21 cellular contexts compared by ENCODE assay signal in the genomic region with DNA sequence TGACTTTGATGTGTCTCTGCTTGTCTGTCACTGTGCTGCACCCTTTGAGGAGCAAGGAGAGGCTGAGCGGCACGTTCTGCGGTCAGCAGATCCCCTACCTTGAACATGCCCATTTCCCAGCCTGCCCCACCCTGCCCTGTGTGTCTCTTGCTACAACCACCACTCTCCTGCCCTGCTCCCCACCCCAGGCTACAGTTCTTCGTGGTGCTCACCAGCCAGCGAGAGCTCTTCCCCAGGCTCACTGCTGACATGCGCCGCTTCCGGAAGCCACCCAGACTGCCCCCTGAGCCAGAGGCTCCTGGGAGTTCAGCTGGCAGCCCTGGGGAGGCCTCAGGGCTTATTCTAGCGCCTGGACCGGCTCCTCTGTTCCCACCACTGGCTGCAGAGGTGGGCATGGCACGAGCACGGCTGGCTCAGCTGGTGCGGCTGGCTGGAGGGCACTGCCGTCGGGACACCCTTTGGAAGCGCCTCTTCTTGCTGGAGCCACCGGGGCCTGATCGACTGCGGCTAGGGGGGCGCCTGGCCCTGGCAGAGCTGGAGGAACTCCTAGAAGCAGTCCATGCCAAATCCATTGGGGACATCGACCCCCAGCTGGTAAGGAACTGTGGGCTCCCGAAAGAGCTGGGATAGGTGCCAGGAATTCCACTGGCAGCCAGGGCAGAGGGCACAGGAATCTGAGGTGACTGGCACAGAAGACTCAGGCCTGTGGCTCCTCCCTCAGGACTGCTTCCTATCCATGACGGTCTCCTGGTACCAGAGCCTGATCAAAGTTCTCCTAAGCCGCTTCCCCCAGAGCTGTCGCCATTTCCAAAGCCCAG. TPM values are rescaled to one million over a fixed set of nuclear protein-coding genes. Genes with fewer than 3 reads are reported as not detected.
DNase-seq lines count a peak whose midpoint lies in the region; ATAC-seq and TF ChIP-seq lines count a peak whose summit lies in the region.
"Had no signal": no experiment of that assay in that cellular context is flagged by ENCODE, and none has a peak within 500 bp of the region (broad histone marks: within the 10 kb centered on the region; RNA-seq: fewer than 3 reads in every experiment).

No MANE protein-coding gene starts in this region.

- no peak overlapping the region for H3K4me3 ChIP-seq in heart right ventricle
- H3K4me3 ChIP-seq: esophagus muscularis mucosa, ovary had no signal

- intact Hi-C loops in heart right ventricle (cut with DNase I) = no loop called here

- H3K27ac Mint-ChIP-seq in activated naive CD4-positive, alpha-beta T cell treated with anti-CD3 and anti-CD28 coated beads, Interleukin-2, amount 10 ng/mL, durations not matched to agents 7 days and 5 days = no peak overlapping the region
- H3K27ac Mint-ChIP-seq in activated CD8-positive, alpha-beta T cell treated with anti-CD3 and anti-CD28 coated beads, Interleukin-2, amount 10 ng/mL, durations not matched to agents 7 days and 5 days = no peak overlapping the region
- H3K27ac Mint-ChIP-seq: activated T-helper 17 cell treated with anti-CD3 and anti-CD28 coated beads, Interleukin-2, amount 50 U/mL, for 72 hours had no signal

- no peaks in the 10 kb centered on the region for H3K27me3 Mint-ChIP-seq in activated naive CD4-positive, alpha-beta T cell treated with anti-CD3 and anti-CD28 coated beads, Interleukin-2, amount 10 ng/mL, durations not matched to agents 7 days and 5 days
- H3K27me3 Mint-ChIP-seq in activated CD8-positive, alpha-beta T cell treated with anti-CD3 and anti-CD28 coated beads, Interleukin-2, amount 10 ng/mL, durations not matched to agents 7 days and 5 days (ENCODE audit: low read depth) = no peaks in the 10 kb centered on the region
- H3K27me3 Mint-ChIP-seq: activated T-helper 17 cell treated with anti-CD3 and anti-CD28 coated beads, Interleukin-2, amount 50 U/mL, for 72 hours; stimulated activated naive CD8-positive, alpha-beta T cell treated with anti-CD3 and anti-CD28 coated beads, Interleukin-15, amount 100 ng/mL, for 72 hours had no signal

- H3K27ac ChIP-seq in heart right ventricle = peak overlapping the region in 6 of 10 donors; percentile 36 to 68 (median 50)
- H3K27ac ChIP-seq: esophagus muscularis mucosa, ovary had no signal

- no peaks in the 10 kb centered on the region for H3K9me3 Mint-ChIP-seq in activated naive CD4-positive, alpha-beta T cell treated with anti-CD3 and anti-CD28 coated beads, Interleukin-2, amount 10 ng/mL, durations not matched to agents 7 days and 5 days
- no peaks in the 10 kb centered on the region for H3K9me3 Mint-ChIP-seq in activated CD8-positive, alpha-beta T cell treated with anti-CD3 and anti-CD28 coated beads, Interleukin-2, amount 10 ng/mL, durations not matched to agents 7 days and 5 days (ENCODE audit: insufficient read depth)
- H3K9me3 Mint-ChIP-seq: activated T-helper 17 cell treated with anti-CD3 and anti-CD28 coated beads, Interleukin-2, amount 50 U/mL, for 72 hours; stimulated activated naive CD8-positive, alpha-beta T cell treated with anti-CD3 and anti-CD28 coated beads, Interleukin-15, amount 100 ng/mL, for 72 hours had no signal

- H3K36me3 ChIP-seq in heart right ventricle = peaks cover 0 to 95% (median 69%) of the 10 kb centered on the region in 9 donors
- H3K36me3 ChIP-seq: ovary had no signal

- H3K4me1 ChIP-seq in heart right ventricle = peaks cover 0 to 28% (median 5%) of the 10 kb centered on the region in 9 donors

- no peaks in the 10 kb centered on the region for H3K27me3 ChIP-seq in heart right ventricle
- H3K27me3 ChIP-seq: esophagus muscularis mucosa, ovary had no signal

- no peak overlapping the region for H3K4me3 Mint-ChIP-seq in activated naive CD4-positive, alpha-beta T cell treated with anti-CD3 and anti-CD28 coated beads, Interleukin-2, amount 10 ng/mL, durations not matched to agents 7 days and 5 days
- no peak overlapping the region for H3K4me3 Mint-ChIP-seq in activated CD8-positive, alpha-beta T cell treated with anti-CD3 and anti-CD28 coated beads, Interleukin-2, amount 10 ng/mL, durations not matched to agents 7 days and 5 days
- H3K4me3 Mint-ChIP-seq: activated T-helper 17 cell treated with anti-CD3 and anti-CD28 coated beads, Interleukin-2, amount 50 U/mL, for 72 hours; stimulated activated naive CD8-positive, alpha-beta T cell treated with anti-CD3 and anti-CD28 coated beads, Interleukin-15, amount 100 ng/mL, for 72 hours had no signal

- 67 to 78% methylated on average over 25 of the region's 25 CpGs for WGBS in heart right ventricle, 2 donors

- peaks cover 8% of the 10 kb centered on the region for H3K4me1 Mint-ChIP-seq in activated naive CD4-positive, alpha-beta T cell treated with anti-CD3 and anti-CD28 coated beads, Interleukin-2, amount 10 ng/mL, durations not matched to agents 7 days and 5 days
- H3K4me1 Mint-ChIP-seq in activated CD8-positive, alpha-beta T cell treated with anti-CD3 and anti-CD28 coated beads, Interleukin-2, amount 10 ng/mL, durations not matched to agents 7 days and 5 days (ENCODE audit: low read depth) = peaks cover 7% of the 10 kb centered on the region

- CTCF ChIA-PET in activated naive CD4-positive, alpha-beta T cell treated with anti-CD3 and anti-CD28 coated beads, Interleukin-2, amount 10 ng/mL, durations not matched to agents 7 days and 5 days (lab: Charles Lee) = no interaction called here
- CTCF ChIA-PET in activated CD8-positive, alpha-beta T cell treated with anti-CD3 and anti-CD28 coated beads, Interleukin-2, amount 10 ng/mL, durations not matched to agents 7 days and 5 days (lab: Charles Lee) = no interaction called here

- DNase-seq in activated naive CD4-positive, alpha-beta T cell treated with anti-CD3 and anti-CD28 coated beads, Interleukin-2, amount 10 ng/mL, durations not matched to agents 7 days and 5 days = peak; percentile 5
- no peak for DNase-seq in activated naive CD4-positive, alpha-beta T cell (lab: John Stamatoyannopoulos, UW)
- DNase-seq in heart right ventricle (no peak), mucosa of gallbladder (ENCODE audit: low spot score) (peak; percentile 76), hypothalamus (lab: John Stamatoyannopoulos, UW) (no peak)
- DNase-seq in activated CD8-positive, alpha-beta T cell treated with anti-CD3 and anti-CD28 coated beads, Interleukin-2, amount 10 ng/mL, durations not matched to agents 7 days and 5 days = no peak
- DNase-seq in central memory CD4-positive, alpha-beta T cell = no peak
- DNase-seq: caudate nucleus; DMS153; effector CD4-positive, alpha-beta T cell; GF-D8; NCI-H1694; PC-3; SK-N-SH; stimulated activated CD4-positive, alpha-beta T cell treated with anti-CD3 and anti-CD28 coated beads, Interleukin-2, amount 100 ng/mL, for 48 hours; T-helper 9 cell had no signal

- no peaks in the 10 kb centered on the region for H3K9me3 ChIP-seq in heart right ventricle
- H3K9me3 ChIP-seq: esophagus muscularis mucosa, ovary, SK-N-SH had no signal

- no peak for TF ChIP-seq CTCF in heart right ventricle (IDR thresholded peaks at IDR 0.05)

- peak in 5 of 8 donors; percentile 11 to 33 (median 19) for ATAC-seq in heart right ventricle
- no peak for ATAC-seq in HG03460 (IDR thresholded peaks at IDR 0.05; ENCODE audit: unreplicated experiment)
- ATAC-seq in activated CD8-positive, alpha-beta T cell treated with anti-CD3 and anti-CD28 coated beads, Interleukin-2, amount 10 ng/mL, durations not matched to agents 7 days and 5 days = no peak
- ATAC-seq: activated T-helper 17 cell treated with anti-CD3 and anti-CD28 coated beads, Interleukin-2, amount 50 U/mL, for 72 hours; PC-3; stimulated activated naive CD8-positive, alpha-beta T cell treated with anti-CD3 and anti-CD28 coated beads, Interleukin-15, amount 100 ng/mL, for 72 hours had no signal

- H3K36me3 Mint-ChIP-seq in activated naive CD4-positive, alpha-beta T cell treated with anti-CD3 and anti-CD28 coated beads, Interleukin-2, amount 10 ng/mL, durations not matched to agents 7 days and 5 days = peaks cover 59% of the 10 kb centered on the region
- peaks cover 58% of the 10 kb centered on the region for H3K36me3 Mint-ChIP-seq in activated CD8-positive, alpha-beta T cell treated with anti-CD3 and anti-CD28 coated beads, Interleukin-2, amount 10 ng/mL, durations not matched to agents 7 days and 5 days (ENCODE audit: low read depth)

- POLR2A ChIA-PET in activated CD8-positive, alpha-beta T cell treated with anti-CD3 and anti-CD28 coated beads, Interleukin-2, amount 10 ng/mL, durations not matched to agents 7 days and 5 days (lab: Charles Lee) = no interaction called here

RNA-seq across cellular contexts. Expression of gene HYI, which starts 5.6 kb away (rescaled TPM):
- total RNA-seq in heart right ventricle = 10 to 100 TPM; 15.9 to 24.4 (median 19.9) TPM
- polyA plus RNA-seq in heart right ventricle = 10 to 100 TPM; 13.1 to 67.4 TPM
- 85.5 TPM for total RNA-seq in mucosa of gallbladder
- 1 to 10 TPM; 8.4 to 9.5 TPM for total RNA-seq in activated CD8-positive, alpha-beta T cell treated with anti-CD3 and anti-CD28 coated beads, Interleukin-2, amount 10 ng/mL, durations not matched to agents 7 days and 5 days

RNA-seq across cellular contexts. Expression of gene SZT2, which starts 58.4 kb away (rescaled TPM):
- total RNA-seq in heart right ventricle (10 to 100 TPM; 20.5 to 38.3 (median 26.0) TPM), mucosa of gallbladder (59.3 TPM)
- 10 to 100 TPM in 1 of 2 donors, 1 to 10 TPM in 1; 8.6 to 44.0 TPM for polyA plus RNA-seq in heart right ventricle
- total RNA-seq in activated CD8-positive, alpha-beta T cell treated with anti-CD3 and anti-CD28 coated beads, Interleukin-2, amount 10 ng/mL, durations not matched to agents 7 days and 5 days = 10 to 100 TPM; 57.2 to 58.3 TPM

RNA-seq across cellular contexts. Expression of gene MED8, which starts 58.5 kb away (rescaled TPM):
- total RNA-seq in heart right ventricle (10 to 100 TPM; 10.5 to 22.5 (median 13.9) TPM), mucosa of gallbladder (37.7 TPM)
- polyA plus RNA-seq in heart right ventricle = 10 to 100 TPM; 11.8 to 32.4 TPM
- total RNA-seq in activated CD8-positive, alpha-beta T cell treated with anti-CD3 and anti-CD28 coated beads, Interleukin-2, amount 10 ng/mL, durations not matched to agents 7 days and 5 days = 10 to 100 TPM; 33.1 to 35.1 TPM

Comparison
In these comparisons a context has a peak if more than half of its experiments do, and no peak if none do; other contexts are left out.
1. DNase-seq: peak in activated naive CD4-positive, alpha-beta T cell treated with anti-CD3 and anti-CD28 coated beads, Interleukin-2, amount 10 ng/mL, durations not matched to agents 7 days and 5 days (single experiment) and mucosa of gallbladder (single experiment); none in activated naive CD4-positive, alpha-beta T cell (0 of 4), heart right ventricle (0 of 2), hypothalamus (0 of 51), activated CD8-positive, alpha-beta T cell treated with anti-CD3 and anti-CD28 coated beads, Interleukin-2, amount 10 ng/mL, durations not matched to agents 7 days and 5 days (single experiment) and central memory CD4-positive, alpha-beta T cell (single experiment).
2. ATAC-seq: peak in heart right ventricle (5 of 8); none in HG03460 (single experiment) and activated CD8-positive, alpha-beta T cell treated with anti-CD3 and anti-CD28 coated beads, Interleukin-2, amount 10 ng/mL, durations not matched to agents 7 days and 5 days (single experiment).